In genomic region chr20:24212494-24212893, GRCh38 we compare ENCODE assay signal across 20 cellular contexts.
"Had no signal": no experiment of that assay in that cellular context is flagged by ENCODE, and none has a peak within 500 bp of the region (broad histone marks: within the 10 kb centered on the region; RNA-seq: fewer than 3 reads in every experiment).

No MANE protein-coding gene starts in this region.

- DNase-seq: effector memory CD8-positive, alpha-beta T cell; foreskin keratinocyte; heart left ventricle; kidney; left cardiac atrium; left ventricle myocardium inferior; lower lobe of right lung; midbrain; posterior cingulate gyrus; spleen; stimulated activated CD4-positive, alpha-beta T cell treated with anti-CD3 and anti-CD28 coated beads, Interleukin-15, amount 100 ng/mL, for 24 hours; stimulated activated CD4-positive, alpha-beta T cell treated with anti-CD3 and anti-CD28 coated beads, Interleukin-1b, Interleukin-23, amount 100 ng/mL, for 48 hours; stimulated activated CD4-positive, alpha-beta T cell treated with anti-CD3 and anti-CD28 coated beads, Interleukin-4, amount 100 ng/mL, for 24 hours; testis had no signal

- H3K4me3 ChIP-seq: heart left ventricle, left ventricle myocardium inferior, lower lobe of right lung, spleen, testis, tibial nerve had no signal

- H3K4me3 Mint-ChIP-seq: dendritic cell treated with granulocyte-macrophage colony-stimulating factor and Interleukin-4, amounts not matched to agents 40 ng/mL and 50 ng/mL, for 4 days; effector memory CD8-positive, alpha-beta T cell; memory B cell; natural killer cell treated with Interleukin-12 subunit alpha and Interleukin-12 subunit beta and Interleukin-15 and Interleukin-18, amount 100 ng/mL, for 72 hours; stimulated activated memory B cell treated with anti-CD40 and anti-IgM and Interleukin-4, amounts not matched to agents 10 μg/mL and 1 μg/mL and 100 μg/mL, for 72 hours; stimulated activated naive CD8-positive, alpha-beta T cell treated with anti-CD3 and anti-CD28 coated beads, Interleukin-15, Interleukin-2, amounts not matched to agents 100 ng/mL and 50 ng/mL, for 24 hours had no signal

- H3K9me3 ChIP-seq: left ventricle myocardium inferior, lower lobe of right lung, testis, tibial nerve had no signal

- H3K27ac Mint-ChIP-seq: dendritic cell treated with granulocyte-macrophage colony-stimulating factor and Interleukin-4, amounts not matched to agents 40 ng/mL and 50 ng/mL, for 4 days; memory B cell; natural killer cell treated with Interleukin-12 subunit alpha and Interleukin-12 subunit beta and Interleukin-15 and Interleukin-18, amount 100 ng/mL, for 72 hours; stimulated activated memory B cell treated with anti-CD40 and anti-IgM and Interleukin-4, amounts not matched to agents 10 μg/mL and 1 μg/mL and 100 μg/mL, for 72 hours; stimulated activated naive CD8-positive, alpha-beta T cell treated with anti-CD3 and anti-CD28 coated beads, Interleukin-15, Interleukin-2, amounts not matched to agents 100 ng/mL and 50 ng/mL, for 24 hours had no signal

- H3K4me1 Mint-ChIP-seq: stimulated activated memory B cell treated with anti-CD40 and anti-IgM and Interleukin-4, amounts not matched to agents 10 μg/mL and 1 μg/mL and 100 μg/mL, for 72 hours had no signal

- H3K27me3 ChIP-seq: testis had no signal

- H3K36me3 ChIP-seq: heart left ventricle, left ventricle myocardium inferior, lower lobe of right lung, spleen, tibial nerve had no signal

- H3K36me3 Mint-ChIP-seq: stimulated activated memory B cell treated with anti-CD40 and anti-IgM and Interleukin-4, amounts not matched to agents 10 μg/mL and 1 μg/mL and 100 μg/mL, for 72 hours had no signal

- H3K27ac ChIP-seq: foreskin keratinocyte, heart left ventricle, left ventricle myocardium inferior, lower lobe of right lung, spleen, testis, tibial nerve had no signal

- H3K4me1 ChIP-seq: foreskin keratinocyte, heart left ventricle, left ventricle myocardium inferior, lower lobe of right lung, spleen, testis, tibial nerve had no signal
